8 cellular contexts compared by ENCODE assay signal in genomic region chr17:7240375-7240774, GRCh38. TPM values are rescaled to one million over a fixed set of nuclear protein-coding genes. Genes with fewer than 3 reads are reported as not detected.
DNase-seq lines count a peak whose midpoint lies in the region; ATAC-seq, FAIRE-seq and TF ChIP-seq lines count a peak whose summit lies in the region.

No MANE protein-coding gene starts in this region.

- DNase-seq in GM18507 (ENCODE audit: extremely low spot score, insufficient read length, low read depth) = no peak
- no peak for DNase-seq in Peyer's patch
- DNase-seq in epithelial cell of prostate (ENCODE audit: low read depth, low spot score) = no peak
- DNase-seq in sigmoid colon = no peak
- no peak for DNase-seq in DMS53 (lab: John Stamatoyannopoulos, UW)
- DNase-seq in H7 = no peak
- DNase-seq in middle frontal gyrus (ENCODE audit: extremely low spot score, low spot score) = no peak

- no peaks in the 10 kb centered on the region for H3K27me3 ChIP-seq in Peyer's patch
- H3K27me3 ChIP-seq in sigmoid colon = no peaks in the 10 kb centered on the region
- H3K27me3 ChIP-seq in H7 (ENCODE audit: control insufficient read depth, insufficient read depth, low read length) = no peaks in the 10 kb centered on the region

- TF ChIP-seq POLR2A in Peyer's patch (IDR thresholded peaks at IDR 0.05) (no peak), sigmoid colon (IDR thresholded peaks at IDR 0.05) (no peak)

- no peak for TF ChIP-seq EP300 in sigmoid colon (IDR thresholded peaks at IDR 0.05)

- H3K4me1 ChIP-seq in Peyer's patch (peaks cover 0 to 40% (median 13%) of the 10 kb centered on the region in 4 donors), sigmoid colon (peaks cover 0 to 45% (median 44%) of the 10 kb centered on the region in 4 donors)

- FAIRE-seq in GM18507 (lab: Jason Lieb, UNC) = peak; percentile 31

- WGBS in sigmoid colon, 2 donors = 55 to 64% methylated on average over 4 of the region's 4 CpGs

- H3K9me3 ChIP-seq in Peyer's patch = no peaks in the 10 kb centered on the region
- no peaks in the 10 kb centered on the region for H3K9me3 ChIP-seq in sigmoid colon

- H3K4me3 ChIP-seq in Peyer's patch = peak overlapping the region in 2 of 4 donors; percentile 84 to 91
- peak overlapping the region in 3 of 4 donors; percentile 19 to 100 (median 100) for H3K4me3 ChIP-seq in sigmoid colon
- no peak overlapping the region for H3K4me3 ChIP-seq in H7 (ENCODE audit: insufficient read depth, low read depth, low read length)

- peaks cover 0 to 47% (median 0%) of the 10 kb centered on the region in 3 donors for H3K36me3 ChIP-seq in Peyer's patch
- peaks cover 13 to 51% (median 26%) of the 10 kb centered on the region in 4 donors for H3K36me3 ChIP-seq in sigmoid colon
- H3K36me3 ChIP-seq in H7 (replicated peaks; ENCODE audit: control insufficient read depth, insufficient read depth, low read length) = peaks cover 20% of the 10 kb centered on the region

- TF ChIP-seq CTCF in Peyer's patch (IDR thresholded peaks at IDR 0.05) (no peak), sigmoid colon (IDR thresholded peaks at IDR 0.05) (no peak)

- no peak for ATAC-seq in GM21717 (IDR thresholded peaks at IDR 0.05; ENCODE audit: unreplicated experiment)

- intact Hi-C loops in sigmoid colon (cut with DNase I) = loop anchor here (5.0 kb wide), 3 partner anchors 67 to 602 kb away; partner anchors contain the start of genes EIF5A and TMEM256

- peak overlapping the region in 3 of 4 donors; percentile 98 to 99 (median 99) for H3K27ac ChIP-seq in Peyer's patch
- peak overlapping the region; percentile 98 for H3K27ac ChIP-seq in epithelial cell of prostate
- peak overlapping the region; percentile 96 to 99 (median 98) for H3K27ac ChIP-seq in sigmoid colon

RNA-seq across cellular contexts. Expression of gene PHF23, which starts 1.1 kb away (rescaled TPM):
- total RNA-seq in Peyer's patch (10 to 100 TPM; 22.2 to 38.8 (median 35.1) TPM), sigmoid colon (10 to 100 TPM; 23.1 to 45.4 (median 35.4) TPM)
- 10 to 100 TPM; 40.7 to 45.6 (median 45.1) TPM for polyA plus RNA-seq in sigmoid colon
- 54.9 and 56.2 TPM in 2 replicates for total RNA-seq in H7 (2014; rRNA removed; shearing (Covaris generic))

RNA-seq across cellular contexts. Expression of gene GABARAP, which starts 1.9 kb away (rescaled TPM):
- total RNA-seq in Peyer's patch (100 to 1,000 TPM; 288 to 521 (median 367) TPM), sigmoid colon (100 to 1,000 TPM; 147 to 645 (median 552) TPM)
- 1,000 to 10,000 TPM in 2 of 3 donors, 100 to 1,000 TPM in 1; 572 to 1,215 (median 1,036) TPM for polyA plus RNA-seq in sigmoid colon
- 185 and 231 TPM in 2 replicates for total RNA-seq in H7 (2014; rRNA removed; shearing (Covaris generic))

RNA-seq across cellular contexts. Expression of gene DVL2, which starts 6.1 kb away (rescaled TPM):
- total RNA-seq in Peyer's patch (10 to 100 TPM; 42.1 to 61.9 (median 50.1) TPM), sigmoid colon (10 to 100 TPM; 36.4 to 56.2 (median 41.8) TPM)
- 10 to 100 TPM; 12.0 to 30.7 (median 13.2) TPM for polyA plus RNA-seq in sigmoid colon
- 75.0 and 90.9 TPM in 2 replicates for total RNA-seq in H7 (2014; rRNA removed; shearing (Covaris generic))

RNA-seq across cellular contexts. Expression of gene CTDNEP1, which starts 11.2 kb away (rescaled TPM):
- total RNA-seq in Peyer's patch (10 to 100 TPM; 55.3 to 86.9 (median 76.4) TPM), sigmoid colon (10 to 100 TPM; 43.9 to 76.4 (median 53.0) TPM)
- polyA plus RNA-seq in sigmoid colon = 100 to 1,000 TPM in 1 of 3 donors, 10 to 100 TPM in 2; 80.2 to 110 (median 82.9) TPM
- total RNA-seq in H7 (2014; rRNA removed; shearing (Covaris generic)) = 58.8 and 59.9 TPM in 2 replicates

RNA-seq across cellular contexts. Expression of gene ELP5, which starts 11.6 kb away (rescaled TPM):
- total RNA-seq in Peyer's patch (10 to 100 TPM; 15.1 to 75.1 (median 29.0) TPM), sigmoid colon (10 to 100 TPM; 28.4 to 40.0 (median 34.2) TPM)
- polyA plus RNA-seq in sigmoid colon = 10 to 100 TPM; 32.4 to 70.9 (median 42.9) TPM
- 66.4 and 77.4 TPM in 2 replicates for total RNA-seq in H7 (2014; rRNA removed; shearing (Covaris generic))
